Comparison of ENCODE assay signal across 2 cellular contexts in genomic region chr6:158316022-158316421, GRCh38.
TF ChIP-seq lines count a peak whose summit lies in the region.

No MANE protein-coding gene starts in this region.

TF ChIP-seq in HCT116, 20 proteins besides CTCF, POLR2A, EP300 and RAD21 (continued from another document):
- TF ChIP-seq CBX3 (IDR thresholded peaks at IDR 0.05; ENCODE audit: low read depth) (0 out of 2 replicates have a peak, but pooled peaks have one; percentile 29), YY1 (IDR thresholded peaks at IDR 0.05; ENCODE audit: extremely low read depth, insufficient replicate concordance, low read depth, low read length) (no peak)

TF ChIP-seq in endothelial cell of umbilical vein, 7 proteins besides CTCF, POLR2A, EP300 and RAD21 (continued from another document):
- no peak for TF ChIP-seq EZH2 (IDR thresholded peaks at IDR 0.05; ENCODE audit: borderline replicate concordance, low read depth, low read length, severe bottlenecking)
- TF ChIP-seq MAX (IDR thresholded peaks at IDR 0.05; ENCODE audit: insufficient read depth, insufficient read length): no peak
- no peak for TF ChIP-seq MYC (IDR thresholded peaks at IDR 0.05; ENCODE audit: low read depth, low read length)
